Comparison of ENCODE assay signal across 18 cellular contexts in the genomic region with DNA sequence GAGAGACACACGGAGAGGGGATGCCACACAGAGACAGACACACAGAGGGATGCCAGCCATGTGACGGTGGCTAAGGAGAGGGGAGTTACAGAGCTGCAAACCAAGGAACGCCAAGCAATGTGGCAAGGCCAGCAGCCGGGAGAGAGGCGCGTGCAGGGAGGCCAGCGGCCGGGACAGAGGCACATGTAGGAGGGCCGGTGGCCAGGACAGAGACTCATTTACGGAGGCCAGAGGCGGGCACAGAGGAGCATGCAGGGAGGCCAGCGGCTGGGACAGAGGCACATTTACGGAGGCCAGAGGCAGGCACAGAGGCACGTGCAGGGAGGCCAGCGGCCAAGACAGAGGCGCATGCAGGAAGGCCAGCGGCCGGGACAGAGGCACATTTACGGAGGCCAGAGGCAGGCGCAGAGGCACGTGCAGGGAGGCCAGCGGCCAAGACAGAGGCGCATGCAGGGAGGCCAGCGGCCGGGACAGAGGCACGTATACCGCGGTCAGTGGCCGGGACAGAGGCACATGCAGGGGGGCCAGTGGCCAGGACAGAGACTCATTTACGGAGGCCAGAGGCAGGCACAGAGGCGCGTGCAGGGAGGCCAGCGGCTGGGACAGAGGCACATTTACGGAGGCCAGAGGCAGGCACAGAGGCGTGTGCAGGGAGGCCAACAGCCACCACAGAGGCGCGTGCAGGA. TPM values are rescaled to one million over a fixed set of nuclear protein-coding genes. Genes with fewer than 3 reads are reported as not detected.
DNase-seq lines count a peak whose midpoint lies in the region; ATAC-seq lines count a peak whose summit lies in the region.
"Had no signal": no experiment of that assay in that cellular context is flagged by ENCODE, and none has a peak within 500 bp of the region (broad histone marks: within the 10 kb centered on the region; RNA-seq: fewer than 3 reads in every experiment).

No MANE protein-coding gene starts in this region.

- peak overlapping the region; percentile 29 for H4K8ac ChIP-seq in neuronal stem cell (ENCODE audit: low read depth, low read length)

- H3K9me3 ChIP-seq in neuronal stem cell (replicated peaks in 1 of 2; ENCODE audit: control insufficient read depth in 2 of 2, insufficient read depth in 1 of 2, low read depth in 1 of 2, low read length in 2 of 2) = peaks cover 0 to 2% of the 10 kb centered on the region in 2 donors
- H3K9me3 ChIP-seq: lower lobe of right lung, neutrophil had no signal

- H3K4me1 ChIP-seq in neuronal stem cell (ENCODE audit: control insufficient read depth in 2 of 2, insufficient read depth in 1 of 2, low read depth in 1 of 2, low read length in 2 of 2) = peaks cover 0 to 4% of the 10 kb centered on the region in 2 donors
- H3K4me1 ChIP-seq: lower lobe of right lung had no signal

- no peak for DNase-seq in stimulated activated naive CD8-positive, alpha-beta T cell treated with anti-CD3 and anti-CD28 coated beads, Interleukin-15, amount 100 ng/mL, for 72 hours
- no peak for DNase-seq in stimulated activated naive CD8-positive, alpha-beta T cell treated with anti-CD3 and anti-CD28 coated beads, Interleukin-15, Interleukin-2, amounts not matched to agents 100 U/mL and 50 U/mL, for 24 hours
- no peak for DNase-seq in central memory CD8-positive, alpha-beta T cell (ENCODE audit: low spot score in 2 of 2)
- DNase-seq in neuronal stem cell (ENCODE audit: low spot score) (no peak), EL (no peak), activated gamma-delta T cell treated with Interleukin-2 at 50 U/mL for 16 hours (no peak)
- no peak for DNase-seq in activated T-helper 1 cell treated with anti-CD3 and anti-CD28 coated beads, Interleukin-12 subunit alpha, Interleukin-12 subunit beta, Interleukin-2, Interleukin-4 antibody, amounts not matched to agents 30 ng/mL and 10 ng/mL and 1 ng/mL, durations not matched to agents 14 hours and 24 hours and 36 hours (ENCODE audit: low spot score)
- DNase-seq: activated effector memory CD4-positive, alpha-beta T cell treated with Interleukin-2 at 50 U/mL for 16 hours; brain microvascular endothelial cell; lower lobe of right lung; NCI-H1105; NCI-H1930; NCI-H226 had no signal

- H2BK120ac ChIP-seq in neuronal stem cell (ENCODE audit: low read depth, low read length) = no peak overlapping the region

- no peaks in the 10 kb centered on the region for H3K9me3 Mint-ChIP-seq in stimulated activated naive CD8-positive, alpha-beta T cell treated with anti-CD3 and anti-CD28 coated beads, Interleukin-15, amount 100 ng/mL, for 72 hours
- no peaks in the 10 kb centered on the region for H3K9me3 Mint-ChIP-seq in central memory CD8-positive, alpha-beta T cell
- H3K9me3 Mint-ChIP-seq in activated T-helper 1 cell treated with anti-CD3 and anti-CD28 coated beads, Interleukin-12 subunit alpha, Interleukin-12 subunit beta, Interleukin-2, Interleukin-4 antibody, amounts not matched to agents 30 ng/mL and 10 ng/mL and 1 ng/mL, durations not matched to agents 14 hours and 24 hours and 36 hours = no peaks in the 10 kb centered on the region
- H3K9me3 Mint-ChIP-seq: dendritic cell treated with granulocyte-macrophage colony-stimulating factor and Interleukin-4, amounts not matched to agents 40 ng/mL and 50 ng/mL, for 4 days; T-helper 2 cell treated with Interferon-gamma antibody and Interleukin-4, amounts not matched to agents 5 μg/mL and 100 μg/mL, for 36 hours had no signal

- H3K36me3 Mint-ChIP-seq in central memory CD8-positive, alpha-beta T cell (ENCODE audit: insufficient read depth) = no peaks in the 10 kb centered on the region
- H3K36me3 Mint-ChIP-seq in activated T-helper 1 cell treated with anti-CD3 and anti-CD28 coated beads, Interleukin-12 subunit alpha, Interleukin-12 subunit beta, Interleukin-2, Interleukin-4 antibody, amounts not matched to agents 30 ng/mL and 10 ng/mL and 1 ng/mL, durations not matched to agents 14 hours and 24 hours and 36 hours (ENCODE audit: low read depth) = no peaks in the 10 kb centered on the region

- intact Hi-C loops in activated T-helper 1 cell treated with anti-CD3 and anti-CD28 coated beads, Interleukin-12 subunit alpha, Interleukin-12 subunit beta, Interleukin-2, Interleukin-4 antibody, amounts not matched to agents 30 ng/mL and 10 ng/mL and 1 ng/mL, durations not matched to agents 14 hours and 24 hours and 36 hours (cut with micrococcal nuclease) = no loop called here

- H2AK5ac ChIP-seq in neuronal stem cell (ENCODE audit: low read depth, low read length) = peak overlapping the region; percentile 57

- peaks cover 31% of the 10 kb centered on the region for H3K27me3 Mint-ChIP-seq in stimulated activated naive CD8-positive, alpha-beta T cell treated with anti-CD3 and anti-CD28 coated beads, Interleukin-15, amount 100 ng/mL, for 72 hours
- no peaks in the 10 kb centered on the region for H3K27me3 Mint-ChIP-seq in central memory CD8-positive, alpha-beta T cell
- peaks cover 18% of the 10 kb centered on the region for H3K27me3 Mint-ChIP-seq in activated T-helper 1 cell treated with anti-CD3 and anti-CD28 coated beads, Interleukin-12 subunit alpha, Interleukin-12 subunit beta, Interleukin-2, Interleukin-4 antibody, amounts not matched to agents 30 ng/mL and 10 ng/mL and 1 ng/mL, durations not matched to agents 14 hours and 24 hours and 36 hours (ENCODE audit: insufficient read depth)

- no peak overlapping the region for H3K27ac Mint-ChIP-seq in stimulated activated naive CD8-positive, alpha-beta T cell treated with anti-CD3 and anti-CD28 coated beads, Interleukin-15, amount 100 ng/mL, for 72 hours
- no peak overlapping the region for H3K27ac Mint-ChIP-seq in central memory CD8-positive, alpha-beta T cell (ENCODE audit: low read depth)
- H3K27ac Mint-ChIP-seq in activated T-helper 1 cell treated with anti-CD3 and anti-CD28 coated beads, Interleukin-12 subunit alpha, Interleukin-12 subunit beta, Interleukin-2, Interleukin-4 antibody, amounts not matched to agents 30 ng/mL and 10 ng/mL and 1 ng/mL, durations not matched to agents 14 hours and 24 hours and 36 hours = no peak overlapping the region
- H3K27ac Mint-ChIP-seq: dendritic cell treated with granulocyte-macrophage colony-stimulating factor and Interleukin-4, amounts not matched to agents 40 ng/mL and 50 ng/mL, for 4 days had no signal

- H3K18ac ChIP-seq in neuronal stem cell (ENCODE audit: low read length) = peak overlapping the region; percentile 58

- H3K36me3 ChIP-seq in neuronal stem cell (replicated peaks in 1 of 2; ENCODE audit: control insufficient read depth in 2 of 2, insufficient read depth in 2 of 2, low read length in 2 of 2) = no peaks in the 10 kb centered on the region
- H3K36me3 ChIP-seq: brain microvascular endothelial cell, lower lobe of right lung, neutrophil had no signal

- no peak overlapping the region for H3K4me2 ChIP-seq in neuronal stem cell (ENCODE audit: insufficient read depth, low read length, poor library complexity, severe bottlenecking)

- H3K23ac ChIP-seq in neuronal stem cell (ENCODE audit: low read depth, low read length, poor library complexity) = no peak overlapping the region

- H3K14ac ChIP-seq in neuronal stem cell (ENCODE audit: low read length) = peak overlapping the region; percentile 95

- peak overlapping the region; percentile 8 for H2BK5ac ChIP-seq in neuronal stem cell (ENCODE audit: low read length)

- H2BK15ac ChIP-seq in neuronal stem cell (ENCODE audit: low read length) = peak overlapping the region; percentile 65

- no peak overlapping the region for H4K91ac ChIP-seq in neuronal stem cell (ENCODE audit: low read depth, low read length, poor library complexity)

- H3K4me1 Mint-ChIP-seq in stimulated activated naive CD8-positive, alpha-beta T cell treated with anti-CD3 and anti-CD28 coated beads, Interleukin-15, amount 100 ng/mL, for 72 hours = peaks cover 32% of the 10 kb centered on the region
- H3K4me1 Mint-ChIP-seq in central memory CD8-positive, alpha-beta T cell = peaks cover 12% of the 10 kb centered on the region
- peaks cover 5% of the 10 kb centered on the region for H3K4me1 Mint-ChIP-seq in activated T-helper 1 cell treated with anti-CD3 and anti-CD28 coated beads, Interleukin-12 subunit alpha, Interleukin-12 subunit beta, Interleukin-2, Interleukin-4 antibody, amounts not matched to agents 30 ng/mL and 10 ng/mL and 1 ng/mL, durations not matched to agents 14 hours and 24 hours and 36 hours (ENCODE audit: low read depth)

- ATAC-seq in stimulated activated naive CD8-positive, alpha-beta T cell treated with anti-CD3 and anti-CD28 coated beads, Interleukin-15, amount 100 ng/mL, for 72 hours = no peak
- no peak for ATAC-seq in stimulated activated naive CD8-positive, alpha-beta T cell treated with anti-CD3 and anti-CD28 coated beads, Interleukin-15, Interleukin-2, amounts not matched to agents 100 U/mL and 50 U/mL, for 24 hours
- ATAC-seq in central memory CD8-positive, alpha-beta T cell (replicated peaks; ENCODE audit: extremely low read depth, poor library complexity, severe bottlenecking) = peak; percentile 7
- no peak for ATAC-seq in HG03342 (IDR thresholded peaks at IDR 0.05; ENCODE audit: unreplicated experiment)

- peak overlapping the region; percentile 46 for H3K9ac ChIP-seq in neuronal stem cell (ENCODE audit: low read depth, low read length, poor library complexity)

- no peak overlapping the region for H2AFZ ChIP-seq in neuronal stem cell (ENCODE audit: low read length)

- H3K4me3 ChIP-seq in neuronal stem cell (ENCODE audit: low read length in 2 of 2) = no peak overlapping the region
- H3K4me3 ChIP-seq: lower lobe of right lung, SK-N-MC had no signal

- H3K79me1 ChIP-seq in neuronal stem cell (ENCODE audit: low read depth, low read length) = no peaks in the 10 kb centered on the region

- no peak overlapping the region for H3K27ac ChIP-seq in neuronal stem cell (replicated peaks; ENCODE audit: low read length)
- H3K27ac ChIP-seq: brain microvascular endothelial cell, lower lobe of right lung, neutrophil, SK-N-MC had no signal

- no peak overlapping the region for H3K4ac ChIP-seq in neuronal stem cell (ENCODE audit: low read length)

- H3K4me3 Mint-ChIP-seq in stimulated activated naive CD8-positive, alpha-beta T cell treated with anti-CD3 and anti-CD28 coated beads, Interleukin-15, amount 100 ng/mL, for 72 hours = peak overlapping the region; percentile 2 to 14
- peak overlapping the region; percentile 23 for H3K4me3 Mint-ChIP-seq in central memory CD8-positive, alpha-beta T cell
- H3K4me3 Mint-ChIP-seq in activated T-helper 1 cell treated with anti-CD3 and anti-CD28 coated beads, Interleukin-12 subunit alpha, Interleukin-12 subunit beta, Interleukin-2, Interleukin-4 antibody, amounts not matched to agents 30 ng/mL and 10 ng/mL and 1 ng/mL, durations not matched to agents 14 hours and 24 hours and 36 hours = no peak overlapping the region
- H3K4me3 Mint-ChIP-seq: dendritic cell treated with granulocyte-macrophage colony-stimulating factor and Interleukin-4, amounts not matched to agents 40 ng/mL and 50 ng/mL, for 4 days had no signal

- no CpG with 5 or more reads among the region's 37 CpGs for WGBS in neuronal stem cell (ENCODE audit: extremely low coverage in 2 of 2, insufficient read length in 2 of 2, insufficient replicate concordance in 1 of 2), 2 donors

- peak overlapping the region; percentile 41 for H2BK12ac ChIP-seq in neuronal stem cell (ENCODE audit: low read length)

- peaks cover 0 to 35% (median under 1%) of the 10 kb centered on the region in 3 experiments for H3K27me3 ChIP-seq in neuronal stem cell (ENCODE audit: control insufficient read depth in 3 of 3, insufficient read depth in 3 of 3, low read depth in 1 of 3, low read length in 3 of 3)
- H3K27me3 ChIP-seq: brain microvascular endothelial cell had no signal

RNA-seq across cellular contexts. Expression of a gene that starts 40.4 kb away (rescaled TPM):
- polyA plus RNA-seq in neuronal stem cell (2013, experiment 1 of 2) = 183 TPM
- 199 TPM for polyA plus RNA-seq in neuronal stem cell (2013, experiment 2 of 2)
- 87.7 and 89.9 TPM in 2 replicates for total RNA-seq in activated T-helper 1 cell treated with anti-CD3 and anti-CD28 coated beads, Interleukin-12 subunit alpha, Interleukin-12 subunit beta, Interleukin-2, Interleukin-4 antibody, amounts not matched to agents 30 ng/mL and 10 ng/mL and 1 ng/mL, durations not matched to agents 14 hours and 24 hours and 36 hours
